In genomic region chr13:40564342-40564997, GRCh38 we compare ENCODE assay signal across 10 cellular contexts.
DNase-seq lines count a peak whose midpoint lies in the region; ATAC-seq and TF ChIP-seq lines count a peak whose summit lies in the region.
"Had no signal": no experiment of that assay in that cellular context is flagged by ENCODE, and none has a peak within 500 bp of the region (broad histone marks: within the 10 kb centered on the region; RNA-seq: fewer than 3 reads in every experiment).

No MANE protein-coding gene starts in this region.

- H3K27me3 Mint-ChIP-seq in nephron progenitor cell (ENCODE audit: low read depth, poor library complexity), result peaks cover 6% of the 10 kb centered on the region

- H3K27ac ChIP-seq in coronary artery, result peak overlapping the region in 1 of 2 donors; percentile 49

- ATAC-seq in HG02642 (IDR thresholded peaks at IDR 0.05; ENCODE audit: poor library complexity, unreplicated experiment) (peak; percentile 58), GM21576 (IDR thresholded peaks at IDR 0.05; ENCODE audit: unreplicated experiment) (no peak), HG02981 (IDR thresholded peaks at IDR 0.05; ENCODE audit: unreplicated experiment) (no peak)

- no peak for TF ChIP-seq CTCF in coronary artery (IDR thresholded peaks at IDR 0.05)
- no peak for TF ChIP-seq CTCF in nephron progenitor cell (IDR thresholded peaks at IDR 0.05)

- H3K9me3 Mint-ChIP-seq in nephron progenitor cell, result no peaks in the 10 kb centered on the region

- peak overlapping the region; percentile 32 for H3K4me3 ChIP-seq in coronary artery
- H3K4me3 ChIP-seq: stomach had no signal

- H3K4me3 Mint-ChIP-seq in nephron progenitor cell, result no peak overlapping the region

- DNase-seq in GF-D8 (lab: John Stamatoyannopoulos, UW) (peak; percentile 39), coronary artery (ENCODE audit: low spot score) (no peak), nephron progenitor cell (no peak), ureter (ENCODE audit: low spot score) (no peak)
- no peak for DNase-seq in stimulated activated CD4-positive, alpha-beta T cell treated with anti-CD3 and anti-CD28 coated beads, Interleukin-2, amount 100 ng/mL, for 24 hours
- DNase-seq: NCI-H187, stomach had no signal

- peaks cover 5% of the 10 kb centered on the region for H3K36me3 Mint-ChIP-seq in nephron progenitor cell (ENCODE audit: low read depth)

- H3K27ac Mint-ChIP-seq in nephron progenitor cell, result peak overlapping the region; percentile 46

- H3K4me1 Mint-ChIP-seq in nephron progenitor cell, result peaks cover 24% of the 10 kb centered on the region
